ENCODE assay signal across 23 cellular contexts in genomic region chr11:12973529-12974181, GRCh38. TPM values are rescaled to one million over a fixed set of nuclear protein-coding genes. Genes with fewer than 3 reads are reported as not detected.
"Had no signal": no experiment of that assay in that cellular context is flagged by ENCODE, and none has a peak within 500 bp of the region (broad histone marks: within the 10 kb centered on the region; RNA-seq: fewer than 3 reads in every experiment).

No MANE protein-coding gene starts in this region.

- DNase-seq: activated CD4-positive, alpha-beta T cell treated with anti-CD3 and anti-CD28 coated beads, Interleukin-2, amount 10 ng/mL, durations not matched to agents 24 days and 14 days; activated CD8-positive, alpha-beta T cell treated with anti-CD3 and anti-CD28 coated beads for 36 hours; activated effector memory CD4-positive, alpha-beta T cell treated with anti-CD3 and anti-CD28 coated beads, Interleukin-2, amount 50 U/mL, for 16 hours; activated naive CD4-positive, alpha-beta T cell treated with anti-CD3 and anti-CD28 coated beads, Interleukin-2, amount 50 U/mL, for 16 hours; activated T-cell treated with anti-CD3 and anti-CD28 coated beads, Interleukin-2, amount 50 U/mL, for 24 hours; dermis blood vessel endothelial cell; effector memory CD4-positive, alpha-beta T cell; islet precursor cell; left lung; occipital lobe; posterior cingulate gyrus; retina; stimulated activated CD4-positive, alpha-beta T cell treated with anti-CD3 and anti-CD28 coated beads, Interleukin-2, amount 100 ng/mL, for 24 hours; stimulated activated naive CD4-positive, alpha-beta T cell treated with Interleukin-2 at 50 U/mL for 16 hours; T1000; tibial artery had no signal

- H3K9me3 Mint-ChIP-seq: activated CD4-positive, alpha-beta T cell treated with anti-CD3 and anti-CD28 coated beads, Interleukin-2, amount 10 ng/mL, durations not matched to agents 24 days and 14 days; activated CD8-positive, alpha-beta T cell treated with anti-CD3 and anti-CD28 coated beads for 36 hours; activated T-cell treated with anti-CD3 and anti-CD28 coated beads, Interleukin-2, amount 50 U/mL, for 24 hours had no signal

- H3K27ac Mint-ChIP-seq: activated CD4-positive, alpha-beta T cell treated with anti-CD3 and anti-CD28 coated beads, Interleukin-2, amount 10 ng/mL, durations not matched to agents 24 days and 14 days; activated CD8-positive, alpha-beta T cell treated with anti-CD3 and anti-CD28 coated beads for 36 hours; activated T-cell treated with anti-CD3 and anti-CD28 coated beads, Interleukin-2, amount 50 U/mL, for 24 hours had no signal

- H3K36me3 ChIP-seq: ascending aorta, esophagus muscularis mucosa, left lung, tibial artery had no signal

- H3K27ac ChIP-seq: ascending aorta, esophagus muscularis mucosa, left lung, tibial artery had no signal

- H3K4me1 ChIP-seq: ascending aorta, left lung had no signal

- H3K4me3 ChIP-seq: ascending aorta, esophagus muscularis mucosa, left lung, tibial artery had no signal

- H3K4me1 Mint-ChIP-seq: activated CD4-positive, alpha-beta T cell treated with anti-CD3 and anti-CD28 coated beads, Interleukin-2, amount 10 ng/mL, durations not matched to agents 24 days and 14 days had no signal

- H3K9me3 ChIP-seq: ascending aorta, esophagus muscularis mucosa, left lung, tibial artery had no signal

- H3K27me3 ChIP-seq: ascending aorta, esophagus muscularis mucosa, left lung had no signal

- FAIRE-seq: endothelial cell of umbilical vein had no signal

- H3K4me3 Mint-ChIP-seq: activated CD4-positive, alpha-beta T cell treated with anti-CD3 and anti-CD28 coated beads, Interleukin-2, amount 10 ng/mL, durations not matched to agents 24 days and 14 days; activated CD8-positive, alpha-beta T cell treated with anti-CD3 and anti-CD28 coated beads for 36 hours; activated T-cell treated with anti-CD3 and anti-CD28 coated beads, Interleukin-2, amount 50 U/mL, for 24 hours had no signal

RNA-seq across cellular contexts. Expression of gene RASSF10, which starts 35.5 kb away (rescaled TPM):
- total RNA-seq: activated CD4-positive, alpha-beta T cell treated with anti-CD3 and anti-CD28 coated beads, Interleukin-2, amount 10 ng/mL, durations not matched to agents 24 days and 14 days; activated CD8-positive, alpha-beta T cell treated with anti-CD3 and anti-CD28 coated beads for 36 hours; ascending aorta; endothelial cell of umbilical vein; fibroblast of villous mesenchyme; myocyte; T-helper 1 cell treated with Interleukin-12 subunit alpha and Interleukin-12 subunit beta and Interleukin-4 antibody, amounts not matched to agents 30 ng/mL and 1 ng/mL, for 36 hours had no signal
- polyA plus RNA-seq: neural cell had no signal
